In genomic region chr18:11405804-11406203, GRCh38 we compare ENCODE assay signal across 10 cellular contexts.
"Had no signal": no experiment of that assay in that cellular context is flagged by ENCODE, and none has a peak within 500 bp of the region (broad histone marks: within the 10 kb centered on the region; RNA-seq: fewer than 3 reads in every experiment).

No MANE protein-coding gene starts in this region.

- H3K4me1 Mint-ChIP-seq: GM23338, H9 had no signal

- FAIRE-seq: H1 had no signal

- H2AFZ ChIP-seq: GM23248, GM23338 had no signal

- ATAC-seq: GM23338, HCT116 had no signal

- H3K27ac ChIP-seq: GM23248 had no signal

- H3K9me3 ChIP-seq: HAP-1 had no signal

- H3K9me3 Mint-ChIP-seq: GM23338, H9, HFFc6 had no signal

- H3K4me3 Mint-ChIP-seq: GM23338, H9, HFFc6 had no signal

- H3K27ac Mint-ChIP-seq: GM23338, H9, HFFc6 had no signal

- H3K4me2 ChIP-seq: GM23338 had no signal

- H3K4me3 ChIP-seq: GM23248, GM23338, HAP-1 had no signal

- H3K9ac ChIP-seq: GM23248 had no signal

- H3K4me1 ChIP-seq: HAP-1 had no signal

- DNase-seq: GM23248, GOT3, H7, H9, HCEC 1CT, HFFc6 had no signal

- H3K36me3 ChIP-seq: HAP-1 had no signal
